Comparison of ENCODE assay signal across 11 cellular contexts in genomic region chr5:173010021-173010420, GRCh38. TPM values are rescaled to one million over a fixed set of nuclear protein-coding genes. Genes with fewer than 3 reads are reported as not detected.
DNase-seq lines count a peak whose midpoint lies in the region; ATAC-seq and TF ChIP-seq lines count a peak whose summit lies in the region.
"Had no signal": no experiment of that assay in that cellular context is flagged by ENCODE, and none has a peak within 500 bp of the region (broad histone marks: within the 10 kb centered on the region; RNA-seq: fewer than 3 reads in every experiment).

No MANE protein-coding gene starts in this region.

- H3K9me3 Mint-ChIP-seq in activated CD4-positive, alpha-beta T cell treated with anti-CD3 and anti-CD28 coated beads for 36 hours (ENCODE audit: low read depth), result no peaks in the 10 kb centered on the region

- DNase-seq in activated CD4-positive, alpha-beta T cell treated with anti-CD3 and anti-CD28 coated beads for 36 hours, result peak; percentile 56
- DNase-seq in activated CD4-positive, alpha-beta T cell treated with anti-CD3 and anti-CD28 coated beads, Interleukin-2, amount 50 U/mL, for 1 hour, result no peak
- DNase-seq in SW480 (ENCODE audit: low spot score) (peak; percentile 40), epithelial cell of esophagus (ENCODE audit: low read depth) (peak; percentile 20), HT-29 (ENCODE audit: low spot score) (no peak), DMS53 (lab: John Stamatoyannopoulos, UW) (no peak)
- peak in 2 of 3 experiments; percentile 11 to 22 for DNase-seq in stimulated activated CD4-positive, alpha-beta T cell treated with anti-CD3 and anti-CD28 coated beads, TNF-alpha, amount 100 ng/mL, for 24 hours (ENCODE audit: low read depth in 3 of 3)
- DNase-seq: NCI-H69 had no signal

- no peak for TF ChIP-seq CTCF in epithelial cell of esophagus (IDR thresholded peaks at IDR 0.05; ENCODE audit: insufficient read depth, low read depth, low read length, missing control alignments)

- peak overlapping the region; percentile 47 for H3K27ac Mint-ChIP-seq in activated CD4-positive, alpha-beta T cell treated with anti-CD3 and anti-CD28 coated beads for 36 hours

- CTCF ChIA-PET in activated CD4-positive, alpha-beta T cell treated with anti-CD3 and anti-CD28 coated beads for 36 hours (lab: Charles Lee), result interaction anchor here (0.7 to 2.8 kb wide), 3 partner anchors 25 to 244 kb away, joined by 3 to 9 read pairs (median 3); no protein-coding TSS in a partner anchor

- peak; percentile 78 for ATAC-seq in activated CD4-positive, alpha-beta T cell treated with anti-CD3 and anti-CD28 coated beads for 36 hours
- ATAC-seq in HG03095 (IDR thresholded peaks at IDR 0.05; ENCODE audit: unreplicated experiment), result no peak

- H3K4me1 Mint-ChIP-seq in activated CD4-positive, alpha-beta T cell treated with anti-CD3 and anti-CD28 coated beads for 36 hours, result peaks cover 44% of the 10 kb centered on the region

- H3K4me3 Mint-ChIP-seq in activated CD4-positive, alpha-beta T cell treated with anti-CD3 and anti-CD28 coated beads for 36 hours, result no peak overlapping the region

- H3K4me3 ChIP-seq in epithelial cell of esophagus (ENCODE audit: low read length), result no peak overlapping the region
- H3K4me3 ChIP-seq: A549, ascending aorta had no signal

- no peaks in the 10 kb centered on the region for H3K27me3 Mint-ChIP-seq in activated CD4-positive, alpha-beta T cell treated with anti-CD3 and anti-CD28 coated beads for 36 hours

- H3K36me3 Mint-ChIP-seq in activated CD4-positive, alpha-beta T cell treated with anti-CD3 and anti-CD28 coated beads for 36 hours (ENCODE audit: low read depth), result peaks cover 15% of the 10 kb centered on the region

- intact Hi-C loops in activated CD4-positive, alpha-beta T cell treated with anti-CD3 and anti-CD28 coated beads for 36 hours (cut with DNase I, micrococcal nuclease), result no loop called here

- POLR2A ChIA-PET in activated CD4-positive, alpha-beta T cell treated with anti-CD3 and anti-CD28 coated beads for 36 hours (lab: Charles Lee), result interaction anchor here (0.8 kb wide), 1 partner anchor 25 kb away, joined by 5 read pairs; no protein-coding TSS in a partner anchor

RNA-seq across cellular contexts. Expression of gene ATP6V0E1, which starts 26.4 kb away (rescaled TPM):
- total RNA-seq in activated CD4-positive, alpha-beta T cell treated with anti-CD3 and anti-CD28 coated beads for 36 hours, result 100 to 1,000 TPM; 102 to 109 TPM
- total RNA-seq in HT-29 (2014; rRNA removed; shearing (Covaris generic)), result 90.3 and 90.5 TPM in 2 replicates

RNA-seq across cellular contexts. Expression of gene CREBRF, which starts 46.1 kb away (rescaled TPM):
- 10 to 100 TPM; 10.2 to 11.3 TPM for total RNA-seq in activated CD4-positive, alpha-beta T cell treated with anti-CD3 and anti-CD28 coated beads for 36 hours
- total RNA-seq in HT-29 (2014; rRNA removed; shearing (Covaris generic)), result 3.8 and 6.0 TPM in 2 replicates

RNA-seq across cellular contexts. Expression of gene RPL26L1, which starts 50.8 kb away (rescaled TPM):
- total RNA-seq in activated CD4-positive, alpha-beta T cell treated with anti-CD3 and anti-CD28 coated beads for 36 hours, result 10 to 100 TPM; 62.8 to 72.6 TPM
- total RNA-seq in HT-29 (2014; rRNA removed; shearing (Covaris generic)), result 36.6 and 41.9 TPM in 2 replicates

Comparison
In these comparisons a context has a peak if more than half of its experiments do, and no peak if none do; other contexts are left out.
1. DNase-seq: peak in activated CD4-positive, alpha-beta T cell treated with anti-CD3 and anti-CD28 coated beads for 36 hours (single experiment), SW480 (single experiment), epithelial cell of esophagus (single experiment) and stimulated activated CD4-positive, alpha-beta T cell treated with anti-CD3 and anti-CD28 coated beads, TNF-alpha, amount 100 ng/mL, for 24 hours (2 of 3); none in activated CD4-positive, alpha-beta T cell treated with anti-CD3 and anti-CD28 coated beads, Interleukin-2, amount 50 U/mL, for 1 hour (single experiment), HT-29 (single experiment) and DMS53 (single experiment).